Comparison of ENCODE assay signal across 8 cellular contexts in genomic region chr12:124567035-124567672, GRCh38. TPM values are rescaled to one million over a fixed set of nuclear protein-coding genes. Genes with fewer than 3 reads are reported as not detected.
DNase-seq lines count a peak whose midpoint lies in the region; ATAC-seq and TF ChIP-seq lines count a peak whose summit lies in the region.

Gene NCOR2, minus strand, starts transcription at chr12:124567612. Its CDS starts 72,361 bp downstream, at chr12:124495251.

- ATAC-seq in GM18511 (IDR thresholded peaks at IDR 0.05; ENCODE audit: unreplicated experiment) (peak; percentile 30), HG02642 (IDR thresholded peaks at IDR 0.05; ENCODE audit: poor library complexity, unreplicated experiment) (peak; percentile 34), PC-3 (peak; percentile 20)

- 0 out of 2 replicates have a peak, but pooled peaks cover 8% of the 10 kb centered on the region for H3K4me1 ChIP-seq in PC-3 (ENCODE audit: insufficient read depth, low read length)

- no peaks in the 10 kb centered on the region for H3K36me3 ChIP-seq in PC-3 (ENCODE audit: low read depth, low read length)

- no peaks in the 10 kb centered on the region for H3F3A ChIP-seq in PC-3 (ENCODE audit: low read length, unreplicated experiment)

- H3K79me2 ChIP-seq in PC-3 (ENCODE audit: low read length) = peaks cover 49% of the 10 kb centered on the region

- intact Hi-C loops in PC-3 (cut with micrococcal nuclease) = loop anchor here (2.0 to 5.0 kb wide), 6 partner anchors 48 to 200 kb away; no protein-coding TSS in a partner anchor

- no peaks in the 10 kb centered on the region for H3K36me3 Mint-ChIP-seq in progenitor cell of endocrine pancreas (ENCODE audit: insufficient read depth)

- CTCF ChIA-PET in PC-3 (lab: Charles Lee) = interaction anchor here (0.5 to 0.7 kb wide), 2 partner anchors 17 to 180 kb away, joined by 4 to 5 read pairs; no protein-coding TSS in a partner anchor

- no peaks in the 10 kb centered on the region for H3K9me3 ChIP-seq in PC-3 (ENCODE audit: low read length)

- H3K9ac ChIP-seq in PC-3 (ENCODE audit: low read length) = peak within 1 kb of the TSS; percentile 90

- no peaks in the 10 kb centered on the region for H3K9me3 Mint-ChIP-seq in progenitor cell of endocrine pancreas (ENCODE audit: low read depth)

- H3K4me3 ChIP-seq in PC-3 (ENCODE audit: low read length) = peak within 1 kb of the TSS; percentile 99

- no peak for TF ChIP-seq CTCF in PC-3 (conservative IDR thresholded peaks at IDR 0.05; ENCODE audit: low read depth, low read length)
- TF ChIP-seq CTCF in progenitor cell of endocrine pancreas (IDR thresholded peaks at IDR 0.05; ENCODE audit: unreplicated experiment) = peak; percentile 37

- H3K9me2 ChIP-seq in PC-3 (replicated peaks; ENCODE audit: low read length) = no peaks in the 10 kb centered on the region

- DNase-seq in PC-3 (peak; percentile 10), activated gamma-delta T cell treated with Interleukin-2 at 50 U/mL for 16 hours (peak; percentile 44), glomerular visceral epithelial cell (ENCODE audit: extremely low spot score) (peak; percentile 20), progenitor cell of endocrine pancreas (ENCODE audit: low spot score, unreplicated experiment) (peak; percentile 39), GF-D8 (lab: John Stamatoyannopoulos, UW) (no peak), NCI-H510A (lab: John Stamatoyannopoulos, UW) (no peak)

- H3K4me2 ChIP-seq in PC-3 (ENCODE audit: low read length) = peak within 1 kb of the TSS; percentile 100

- peak within 1 kb of the TSS; percentile 59 for H3K27ac ChIP-seq in PC-3 (ENCODE audit: low read length)

- peaks cover 22% of the 10 kb centered on the region for H3K4me1 Mint-ChIP-seq in progenitor cell of endocrine pancreas (ENCODE audit: low read depth)

- BruUV-seq in PC-3 (replicated peaks; lab: Mats Ljungman, UMichigan) = no TSS peak

- H3K4me3 Mint-ChIP-seq in progenitor cell of endocrine pancreas (ENCODE audit: low read depth) = peak within 1 kb of the TSS; percentile 88

- POLR2A ChIA-PET in PC-3 (lab: Charles Lee; ENCODE audit: unreplicated experiment) = no interaction called here

- H2AFZ ChIP-seq in PC-3 (ENCODE audit: low read length) = peak within 1 kb of the TSS; percentile 84

- H4K20me1 ChIP-seq in PC-3 (ENCODE audit: low read length) = peaks cover 31% of the 10 kb centered on the region

- peak within 1 kb of the TSS; percentile 87 for H3K27ac Mint-ChIP-seq in progenitor cell of endocrine pancreas

- peaks cover 3% of the 10 kb centered on the region for H3K27me3 Mint-ChIP-seq in progenitor cell of endocrine pancreas

- H3K27me3 ChIP-seq in PC-3 (ENCODE audit: low read length) = no peaks in the 10 kb centered on the region

RNA-seq across cellular contexts. Expression of gene NCOR2, which starts in this region (rescaled TPM):
- 117 and 218 TPM in 2 replicates for total RNA-seq in PC-3 (2014; rRNA removed)
- 218 and 251 TPM in 2 replicates for total RNA-seq in progenitor cell of endocrine pancreas

Comparison
In these comparisons a context has a peak if more than half of its experiments do, and no peak if none do; other contexts are left out.
1. DNase-seq: peak in PC-3 (single experiment), activated gamma-delta T cell treated with Interleukin-2 at 50 U/mL for 16 hours (single experiment), glomerular visceral epithelial cell (single experiment) and progenitor cell of endocrine pancreas (single experiment); none in GF-D8 (single experiment) and NCI-H510A (single experiment).
2. Peak in every context shown above with its lines, with median percentiles within 50 percentile points of each other: ATAC-seq.